33 cellular contexts compared by ENCODE assay signal in the genomic region with DNA sequence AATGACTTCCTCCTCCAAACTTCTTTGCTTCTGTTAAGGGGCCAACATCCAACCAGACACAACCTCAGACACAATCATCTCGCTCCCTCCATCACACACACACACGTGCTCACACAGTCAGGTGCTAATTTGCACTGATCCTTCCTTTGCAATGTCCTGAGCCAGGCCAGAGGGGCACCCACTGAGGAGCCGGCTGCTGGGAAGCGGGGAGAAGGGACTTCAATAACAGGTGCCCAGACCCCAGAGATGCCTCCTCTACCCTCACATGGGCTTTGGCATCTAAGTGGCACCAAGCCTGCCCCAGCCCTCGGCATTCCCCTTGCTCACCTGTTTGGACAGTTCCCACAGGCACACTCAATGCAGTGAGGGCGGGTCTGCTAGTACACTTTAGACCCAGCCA. TPM values are rescaled to one million over a fixed set of nuclear protein-coding genes. Genes with fewer than 3 reads are reported as not detected.
"Had no signal": no experiment of that assay in that cellular context is flagged by ENCODE, and none has a peak within 500 bp of the region (broad histone marks: within the 10 kb centered on the region; RNA-seq: fewer than 3 reads in every experiment).

No MANE protein-coding gene starts in this region.

- H3K27me3 Mint-ChIP-seq: dendritic cell treated with granulocyte-macrophage colony-stimulating factor and Interleukin-4, amounts not matched to agents 40 ng/mL and 50 ng/mL, for 4 days had no signal

- H3K27ac Mint-ChIP-seq: dendritic cell treated with granulocyte-macrophage colony-stimulating factor and Interleukin-4, amounts not matched to agents 40 ng/mL and 50 ng/mL, for 4 days; effector memory CD8-positive, alpha-beta T cell; endodermal cell; immature natural killer cell; mesothelial cell of epicardium had no signal

- H3K27ac ChIP-seq: colonic mucosa, epithelial cell of prostate, esophagus squamous epithelium, gastrocnemius medialis, hepatocyte, left lung, lower lobe of right lung had no signal

- H3K36me3 Mint-ChIP-seq: immature natural killer cell, mesothelial cell of epicardium had no signal

- H2AFZ ChIP-seq: hepatocyte had no signal

- H3K4me3 Mint-ChIP-seq: dendritic cell treated with granulocyte-macrophage colony-stimulating factor and Interleukin-4, amounts not matched to agents 40 ng/mL and 50 ng/mL, for 4 days; effector memory CD8-positive, alpha-beta T cell; endodermal cell; immature natural killer cell; mesothelial cell of epicardium had no signal

- H3K36me3 ChIP-seq: colonic mucosa, esophagus squamous epithelium, gastrocnemius medialis, left lung, lower lobe of right lung had no signal

- H3K4me3 ChIP-seq: colonic mucosa, esophagus squamous epithelium, gastrocnemius medialis, hepatocyte, left lung, lower lobe of right lung, mucosa of descending colon had no signal

- FAIRE-seq: endometrium had no signal

- H3K79me2 ChIP-seq: hepatocyte had no signal

- H3K9me3 ChIP-seq: colonic mucosa, esophagus squamous epithelium, gastrocnemius medialis, left lung, lower lobe of right lung, mucosa of descending colon had no signal

- H3K4me2 ChIP-seq: hepatocyte had no signal

- H3K9me3 Mint-ChIP-seq: dendritic cell treated with granulocyte-macrophage colony-stimulating factor and Interleukin-4, amounts not matched to agents 40 ng/mL and 50 ng/mL, for 4 days; effector memory CD8-positive, alpha-beta T cell; immature natural killer cell; mesothelial cell of epicardium had no signal

- ATAC-seq: effector memory CD8-positive, alpha-beta T cell; esophagus mucosa; gastrocnemius medialis; left cardiac atrium; left lung; left ventricle myocardium superior; lower lobe of right lung; mucosa of descending colon had no signal

- H3K4me1 ChIP-seq: colonic mucosa, esophagus squamous epithelium, gastrocnemius medialis, lower lobe of right lung had no signal

- H3K4me1 Mint-ChIP-seq: immature natural killer cell had no signal

- DNase-seq: colonic mucosa; cortex of kidney; effector CD8-positive, alpha-beta T cell; effector memory CD8-positive, alpha-beta T cell; endodermal cell; erythroblast; esophagus squamous epithelium; foreskin fibroblast; foreskin melanocyte; gastrocnemius medialis; glutamatergic neuron; head of caudate nucleus; hypothalamus; immature natural killer cell; islet precursor cell; left cardiac atrium; left lung; left ventricle myocardium superior; lower lobe of right lung; mesenchymal stem cell; mucosa of descending colon had no signal

- H3K27me3 ChIP-seq: colonic mucosa, esophagus squamous epithelium, gastrocnemius medialis, hepatocyte, left lung had no signal

RNA-seq across cellular contexts. Expression of a gene that starts 34.2 kb away (rescaled TPM):
- total RNA-seq: dermis microvascular lymphatic vessel endothelial cell, esophagus mucosa, gastrocnemius medialis, glomerular endothelial cell, kidney epithelial cell, left cardiac atrium, left ventricle myocardium superior, lung microvascular endothelial cell, mesenteric fat pad, myocyte had no signal
